Comparison of ENCODE assay signal across 21 cellular contexts in the genomic region with DNA sequence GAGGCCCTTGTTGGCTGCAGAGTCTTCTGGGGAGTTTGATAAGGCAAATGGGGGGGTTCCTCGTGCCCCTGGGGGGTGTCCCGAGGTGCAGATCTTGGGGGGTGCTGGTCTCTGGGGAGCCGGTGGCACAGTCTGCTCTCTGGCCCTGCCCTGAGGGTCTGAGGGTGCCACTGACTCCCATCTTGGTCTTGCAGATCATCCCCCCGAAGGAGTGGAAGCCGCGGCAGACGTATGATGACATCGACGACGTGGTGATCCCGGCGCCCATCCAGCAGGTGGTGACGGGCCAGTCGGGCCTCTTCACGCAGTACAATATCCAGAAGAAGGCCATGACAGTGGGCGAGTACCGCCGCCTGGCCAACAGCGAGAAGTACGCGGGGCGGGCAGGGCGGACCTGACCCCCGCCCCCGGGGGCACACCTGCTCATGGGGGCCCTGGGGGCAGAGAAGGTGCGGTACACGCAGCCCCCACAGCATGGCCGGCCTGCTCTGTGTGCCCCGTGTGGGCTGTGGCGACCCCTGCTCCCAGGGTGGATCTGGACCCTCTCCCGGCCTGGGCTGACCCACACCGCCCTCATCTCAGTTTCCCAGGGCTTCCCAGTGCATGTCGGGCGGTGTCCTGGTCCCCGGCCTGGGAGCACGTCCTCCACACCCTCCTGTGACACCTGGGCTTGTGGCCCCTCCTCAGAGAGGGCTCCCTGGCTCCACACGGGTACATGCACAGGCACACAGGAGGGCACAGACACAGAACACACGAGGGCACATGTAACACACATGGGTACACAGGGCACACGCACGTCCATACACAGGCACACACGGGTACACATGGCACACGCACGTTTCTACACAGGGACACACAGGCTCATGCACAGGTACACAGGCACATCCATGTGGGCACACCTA.
"Had no signal": no experiment of that assay in that cellular context is flagged by ENCODE, and none has a peak within 500 bp of the region (broad histone marks: within the 10 kb centered on the region; RNA-seq: fewer than 3 reads in every experiment).

No MANE protein-coding gene starts in this region.

- H3K27me3 Mint-ChIP-seq: activated naive CD8-positive, alpha-beta T cell; central memory CD8-positive, alpha-beta T cell; effector memory CD8-positive, alpha-beta T cell; naive thymus-derived CD4-positive, alpha-beta T cell had no signal

- H3K4me2 ChIP-seq: hepatocyte, smooth muscle cell had no signal

- ATAC-seq: effector memory CD8-positive, alpha-beta T cell had no signal

- H2AFZ ChIP-seq: hepatocyte had no signal

- H3K27ac Mint-ChIP-seq: activated naive CD8-positive, alpha-beta T cell; naive thymus-derived CD4-positive, alpha-beta T cell had no signal

- H3K27me3 ChIP-seq: dorsolateral prefrontal cortex, gastroesophageal sphincter, hepatocyte, right atrium auricular region, tibial artery, vagina had no signal

- H3K9me3 ChIP-seq: gastroesophageal sphincter, right atrium auricular region, tibial artery, vagina had no signal

- H3K27ac ChIP-seq: coronary artery, hepatocyte, right atrium auricular region, tibial artery, vagina had no signal

- DNase-seq: activated CD8-positive, alpha-beta memory T cell treated with anti-CD3 and anti-CD28 coated beads for 24 hours; activated effector memory CD4-positive, alpha-beta T cell treated with Interleukin-2 at 50 U/mL for 16 hours; activated naive CD4-positive, alpha-beta T cell treated with Interleukin-2 at 50 U/mL for 16 hours; dorsolateral prefrontal cortex; effector memory CD8-positive, alpha-beta T cell; immature natural killer cell; naive thymus-derived CD4-positive, alpha-beta T cell; occipital lobe; stimulated activated CD4-positive, alpha-beta T cell treated with anti-CD3 and anti-CD28 coated beads, Interleukin-2, amount 100 ng/mL, for 24 hours; stimulated activated naive CD4-positive, alpha-beta T cell treated with Interleukin-2 at 50 U/mL for 16 hours; tibial artery had no signal

- H3K4me3 Mint-ChIP-seq: activated naive CD8-positive, alpha-beta T cell; central memory CD8-positive, alpha-beta T cell; effector memory CD8-positive, alpha-beta T cell; immature natural killer cell; naive thymus-derived CD4-positive, alpha-beta T cell; neural crest cell had no signal

- H3K9me3 Mint-ChIP-seq: central memory CD8-positive, alpha-beta T cell; effector memory CD8-positive, alpha-beta T cell; immature natural killer cell; neural crest cell had no signal

- FAIRE-seq: bronchial epithelial cell had no signal

- H3K4me3 ChIP-seq: coronary artery, dorsolateral prefrontal cortex, gastroesophageal sphincter, hepatocyte, right atrium auricular region, smooth muscle cell, tibial artery, vagina had no signal
